ENCODE assay signal across 1 cellular context in genomic region chr13:25213716-25214115, GRCh38.
TF ChIP-seq lines count a peak whose summit lies in the region.

No MANE protein-coding gene starts in this region.

TF ChIP-seq in HCT116, 20 proteins besides CTCF, POLR2A, EP300 and RAD21 (continued from another document):
- no peak for TF ChIP-seq REST (IDR thresholded peaks at IDR 0.05; ENCODE audit: low read depth)
- no peak for TF ChIP-seq ZNF274 (IDR thresholded peaks at IDR 0.05; ENCODE audit: low read depth, low read length)
- TF ChIP-seq ELF1 (IDR thresholded peaks at IDR 0.05; ENCODE audit: borderline replicate concordance, low read depth): no peak
- no peak for TF ChIP-seq CEBPB (IDR thresholded peaks at IDR 0.05; ENCODE audit: low read depth)
